9 cellular contexts compared by ENCODE assay signal in genomic region chr13:50991624-50992610, GRCh38.
DNase-seq lines count a peak whose midpoint lies in the region; ATAC-seq lines count a peak whose summit lies in the region.
"Had no signal": no experiment of that assay in that cellular context is flagged by ENCODE, and none has a peak within 500 bp of the region (broad histone marks: within the 10 kb centered on the region; RNA-seq: fewer than 3 reads in every experiment).

No MANE protein-coding gene starts in this region.

- peak; percentile 91 for ATAC-seq in GM18502 (IDR thresholded peaks at IDR 0.05; ENCODE audit: poor library complexity, unreplicated experiment)
- peak; percentile 93 for ATAC-seq in GM21390 (IDR thresholded peaks at IDR 0.05; ENCODE audit: unreplicated experiment)
- ATAC-seq in aorta (ENCODE audit: low FRiP score): peak; percentile 42

- no peak overlapping the region for H3K4me3 ChIP-seq in aorta (ENCODE audit: low read length in 2 of 2)
- H3K4me3 ChIP-seq: cardiac muscle cell had no signal

- intact Hi-C loops in aorta (cut with DNase I): no loop called here

- DNase-seq in cerebellar cortex (ENCODE audit: low spot score): peak; percentile 90
- no peak for DNase-seq in aorta
- no peak for DNase-seq in RKO (ENCODE audit: low spot score)
- DNase-seq in SHP77 treated with DMSO at 0.1 percent for 48 hours (lab: John Stamatoyannopoulos, UW): no peak
- no peak for DNase-seq in NCI-H1105 treated with DMSO at 0.1 percent for 48 hours (lab: John Stamatoyannopoulos, UW)

- H3K9me3 ChIP-seq in aorta (ENCODE audit: control insufficient read depth, low read length): no peaks in the 10 kb centered on the region

- H3K27me3 Mint-ChIP-seq in IgD-negative memory B cell: no peaks in the 10 kb centered on the region

- no peak overlapping the region for H3K27ac ChIP-seq in aorta (ENCODE audit: low read depth in 1 of 2, low read length in 2 of 2)
- H3K27ac ChIP-seq: cardiac muscle cell had no signal

- no peaks in the 10 kb centered on the region for H3K9me3 Mint-ChIP-seq in IgD-negative memory B cell

- WGBS in aorta, 2 donors: 82 to 87% methylated on average over 9 of the region's 9 CpGs

- peak overlapping the region in 2 of 4 donors; percentile 30 to 65 for H3K4me3 Mint-ChIP-seq in IgD-negative memory B cell

- H3K4me1 Mint-ChIP-seq in IgD-negative memory B cell: peaks cover 10 to 20% (median 19%) of the 10 kb centered on the region in 3 donors

- peaks cover 0 to 4% of the 10 kb centered on the region in 2 donors for H3K4me1 ChIP-seq in aorta (ENCODE audit: control insufficient read depth in 1 of 2, insufficient read depth in 2 of 2, low read length in 2 of 2)

- H3K36me3 Mint-ChIP-seq in IgD-negative memory B cell: no peaks in the 10 kb centered on the region

- peak overlapping the region in 2 of 3 donors; percentile 47 to 86 for H3K27ac Mint-ChIP-seq in IgD-negative memory B cell

- H3K27me3 ChIP-seq in aorta (ENCODE audit: control insufficient read depth in 1 of 2, insufficient read depth in 2 of 2, low read length in 1 of 2): no peaks in the 10 kb centered on the region
- H3K27me3 ChIP-seq: cardiac muscle cell had no signal

- peaks cover 0 to 2% of the 10 kb centered on the region in 2 donors for H3K36me3 ChIP-seq in aorta (ENCODE audit: control insufficient read depth in 1 of 2, insufficient read depth in 2 of 2, low read length in 1 of 2)
- H3K36me3 ChIP-seq: cardiac muscle cell had no signal

Comparison
In these comparisons a context has a peak if more than half of its experiments do, and no peak if none do; other contexts are left out.
1. ATAC-seq: peak in every context shown above with its lines; median percentile 93 in GM21390; 91 in GM18502; 42 in aorta.